Comparison of ENCODE assay signal across 27 cellular contexts in genomic region chrX:71941145-71941544, GRCh38.
"Had no signal": no experiment of that assay in that cellular context is flagged by ENCODE, and none has a peak within 500 bp of the region (broad histone marks: within the 10 kb centered on the region; RNA-seq: fewer than 3 reads in every experiment).

No MANE protein-coding gene starts in this region.

- H3K4me1 ChIP-seq: foreskin keratinocyte, lower lobe of right lung, prostate gland, testis had no signal

- H3K27ac Mint-ChIP-seq: activated CD4-positive, alpha-beta memory T cell treated with anti-CD3 and anti-CD28 coated beads, Interleukin-2, amount 10 ng/mL, durations not matched to agents 7 days and 5 days; activated CD8-positive, alpha-beta memory T cell treated with anti-CD3 and anti-CD28 coated beads, Interleukin-2, amount 10 ng/mL, durations not matched to agents 7 days and 5 days; activated naive CD8-positive, alpha-beta T cell treated with anti-CD3 and anti-CD28 coated beads for 36 hours; activated T-helper 17 cell treated with anti-CD3 and anti-CD28 coated beads, Interleukin-2, amount 50 U/mL, for 72 hours; stimulated activated effector memory CD8-positive, alpha-beta T cell treated with anti-CD3 and anti-CD28 coated beads, Interleukin-12 subunit alpha, Interleukin-12 subunit beta, amount 100 ng/mL, for 72 hours had no signal

- H3K27ac ChIP-seq: dorsolateral prefrontal cortex, foreskin keratinocyte, lower lobe of right lung, prostate gland, testis had no signal

- H3K4me3 Mint-ChIP-seq: activated CD4-positive, alpha-beta memory T cell treated with anti-CD3 and anti-CD28 coated beads, Interleukin-2, amount 10 ng/mL, durations not matched to agents 7 days and 5 days; activated CD8-positive, alpha-beta memory T cell treated with anti-CD3 and anti-CD28 coated beads, Interleukin-2, amount 10 ng/mL, durations not matched to agents 7 days and 5 days; activated naive CD8-positive, alpha-beta T cell treated with anti-CD3 and anti-CD28 coated beads for 36 hours; activated T-helper 17 cell treated with anti-CD3 and anti-CD28 coated beads, Interleukin-2, amount 50 U/mL, for 72 hours; naive B cell; neural crest cell; stimulated activated effector memory CD8-positive, alpha-beta T cell treated with anti-CD3 and anti-CD28 coated beads, Interleukin-12 subunit alpha, Interleukin-12 subunit beta, amount 100 ng/mL, for 72 hours had no signal

- H3K4me1 Mint-ChIP-seq: activated CD4-positive, alpha-beta memory T cell treated with anti-CD3 and anti-CD28 coated beads, Interleukin-2, amount 10 ng/mL, durations not matched to agents 7 days and 5 days; activated CD8-positive, alpha-beta memory T cell treated with anti-CD3 and anti-CD28 coated beads, Interleukin-2, amount 10 ng/mL, durations not matched to agents 7 days and 5 days; activated naive CD8-positive, alpha-beta T cell treated with anti-CD3 and anti-CD28 coated beads for 36 hours; activated T-helper 17 cell treated with anti-CD3 and anti-CD28 coated beads, Interleukin-2, amount 50 U/mL, for 72 hours; brain; naive B cell; stimulated activated effector memory CD8-positive, alpha-beta T cell treated with anti-CD3 and anti-CD28 coated beads, Interleukin-12 subunit alpha, Interleukin-12 subunit beta, amount 100 ng/mL, for 72 hours had no signal

- H3K9me3 Mint-ChIP-seq: activated CD4-positive, alpha-beta memory T cell treated with anti-CD3 and anti-CD28 coated beads, Interleukin-2, amount 10 ng/mL, durations not matched to agents 7 days and 5 days; activated naive CD8-positive, alpha-beta T cell treated with anti-CD3 and anti-CD28 coated beads for 36 hours; activated T-helper 17 cell treated with anti-CD3 and anti-CD28 coated beads, Interleukin-2, amount 50 U/mL, for 72 hours; brain; naive B cell; stimulated activated effector memory CD8-positive, alpha-beta T cell treated with anti-CD3 and anti-CD28 coated beads, Interleukin-12 subunit alpha, Interleukin-12 subunit beta, amount 100 ng/mL, for 72 hours had no signal

- FAIRE-seq: colon, islet of Langerhans, small intestine had no signal

- H3K36me3 ChIP-seq: lower lobe of right lung, prostate gland, stomach had no signal

- H3K4me3 ChIP-seq: dorsolateral prefrontal cortex, lower lobe of right lung, prostate gland, stomach, testis had no signal

- H3K9me3 ChIP-seq: lower lobe of right lung, prostate gland, stomach, testis had no signal

- H3K27me3 Mint-ChIP-seq: activated CD4-positive, alpha-beta memory T cell treated with anti-CD3 and anti-CD28 coated beads, Interleukin-2, amount 10 ng/mL, durations not matched to agents 7 days and 5 days; activated naive CD8-positive, alpha-beta T cell treated with anti-CD3 and anti-CD28 coated beads for 36 hours; activated T-helper 17 cell treated with anti-CD3 and anti-CD28 coated beads, Interleukin-2, amount 50 U/mL, for 72 hours; brain had no signal

- H3K36me3 Mint-ChIP-seq: activated CD8-positive, alpha-beta memory T cell treated with anti-CD3 and anti-CD28 coated beads, Interleukin-2, amount 10 ng/mL, durations not matched to agents 7 days and 5 days; activated naive CD8-positive, alpha-beta T cell treated with anti-CD3 and anti-CD28 coated beads for 36 hours; brain; naive B cell; stimulated activated effector memory CD8-positive, alpha-beta T cell treated with anti-CD3 and anti-CD28 coated beads, Interleukin-12 subunit alpha, Interleukin-12 subunit beta, amount 100 ng/mL, for 72 hours had no signal

- ATAC-seq: activated CD8-positive, alpha-beta memory T cell treated with anti-CD3 and anti-CD28 coated beads, Interleukin-2, amount 10 ng/mL, durations not matched to agents 7 days and 5 days; activated T-helper 17 cell treated with anti-CD3 and anti-CD28 coated beads, Interleukin-2, amount 50 U/mL, for 72 hours; left colon; stimulated activated effector memory CD8-positive, alpha-beta T cell treated with anti-CD3 and anti-CD28 coated beads, Interleukin-12 subunit alpha, Interleukin-12 subunit beta, amount 100 ng/mL, for 72 hours had no signal

- DNase-seq: activated CD4-positive, alpha-beta memory T cell treated with anti-CD3 and anti-CD28 coated beads, Interleukin-2, amount 10 ng/mL, durations not matched to agents 7 days and 5 days; activated CD4-positive, alpha-beta T cell treated with anti-CD3 and anti-CD28 coated beads for 48 hours; activated CD4-positive, CD25-positive, alpha-beta regulatory T cell; activated CD8-positive, alpha-beta memory T cell treated with anti-CD3 and anti-CD28 coated beads, Interleukin-2, amount 10 ng/mL, durations not matched to agents 7 days and 5 days; activated naive CD4-positive, alpha-beta T cell; activated naive CD8-positive, alpha-beta T cell treated with anti-CD3 and anti-CD28 coated beads for 36 hours; central memory CD4-positive, alpha-beta T cell; glutamatergic neuron; hippocampal formation; lower lobe of right lung; naive B cell; small intestine; stimulated activated CD4-positive, alpha-beta T cell treated with anti-CD3 and anti-CD28 coated beads, Interleukin-4, amount 100 ng/mL, for 1 hour; stomach; T-helper 1 cell; T-helper 9 cell; testis had no signal

- H3K27me3 ChIP-seq: foreskin keratinocyte, testis had no signal
